22 cellular contexts compared by ENCODE assay signal in genomic region chr5:31393126-31393525, GRCh38.
"Had no signal": no experiment of that assay in that cellular context is flagged by ENCODE, and none has a peak within 500 bp of the region (broad histone marks: within the 10 kb centered on the region; RNA-seq: fewer than 3 reads in every experiment).

No MANE protein-coding gene starts in this region.

- H3K27me3 ChIP-seq: colonic mucosa, suprapubic skin had no signal

- H3K36me3 Mint-ChIP-seq: activated naive CD8-positive, alpha-beta T cell treated with anti-CD3 and anti-CD28 coated beads, Interleukin-2, amount 10 ng/mL, durations not matched to agents 7 days and 5 days; brain had no signal

- ATAC-seq: activated CD8-positive, alpha-beta T cell treated with anti-CD3 and anti-CD28 coated beads, Interleukin-2, amount 10 ng/mL, durations not matched to agents 7 days and 5 days; left lobe of liver had no signal

- H3K27ac ChIP-seq: colonic mucosa, suprapubic skin had no signal

- H3K27ac Mint-ChIP-seq: activated CD4-positive, alpha-beta T cell treated with anti-CD3 and anti-CD28 coated beads, Interleukin-2, amount 10 ng/mL, durations not matched to agents 7 days and 5 days; activated CD8-positive, alpha-beta T cell treated with anti-CD3 and anti-CD28 coated beads, Interleukin-2, amount 10 ng/mL, durations not matched to agents 7 days and 5 days; activated naive CD8-positive, alpha-beta T cell treated with anti-CD3 and anti-CD28 coated beads, Interleukin-2, amount 10 ng/mL, durations not matched to agents 7 days and 5 days; activated T-cell treated with anti-CD3 and anti-CD28 coated beads, Interleukin-2, amount 50 U/mL, for 24 hours; activated T-helper 2 cell treated with anti-CD3 and anti-CD28 coated beads, Interferon-gamma antibody, Interleukin-2, Interleukin-4, amounts not matched to agents 10 μg/mL and 5 μg/mL and 100 μg/mL, durations not matched to agents 14 hours and 24 hours and 36 hours; brain; endodermal cell; mesothelial cell of epicardium; nephron; stimulated activated naive CD8-positive, alpha-beta T cell treated with anti-CD3 and anti-CD28 coated beads, Interleukin-15, Interleukin-2, amounts not matched to agents 100 ng/mL and 50 ng/mL, for 24 hours had no signal

- H3K4me1 ChIP-seq: colonic mucosa had no signal

- H3K27me3 Mint-ChIP-seq: activated CD4-positive, alpha-beta T cell treated with anti-CD3 and anti-CD28 coated beads, Interleukin-2, amount 10 ng/mL, durations not matched to agents 7 days and 5 days; activated naive CD8-positive, alpha-beta T cell treated with anti-CD3 and anti-CD28 coated beads, Interleukin-2, amount 10 ng/mL, durations not matched to agents 7 days and 5 days; activated T-cell treated with anti-CD3 and anti-CD28 coated beads, Interleukin-2, amount 50 U/mL, for 24 hours; brain; stimulated activated naive CD8-positive, alpha-beta T cell treated with anti-CD3 and anti-CD28 coated beads, Interleukin-15, Interleukin-2, amounts not matched to agents 100 ng/mL and 50 ng/mL, for 24 hours had no signal

- H3K9me3 ChIP-seq: colonic mucosa had no signal

- H3K4me1 Mint-ChIP-seq: activated CD4-positive, alpha-beta T cell treated with anti-CD3 and anti-CD28 coated beads, Interleukin-2, amount 10 ng/mL, durations not matched to agents 7 days and 5 days; activated naive CD8-positive, alpha-beta T cell treated with anti-CD3 and anti-CD28 coated beads, Interleukin-2, amount 10 ng/mL, durations not matched to agents 7 days and 5 days; brain had no signal

- H3K4me3 Mint-ChIP-seq: activated CD4-positive, alpha-beta T cell treated with anti-CD3 and anti-CD28 coated beads, Interleukin-2, amount 10 ng/mL, durations not matched to agents 7 days and 5 days; activated CD8-positive, alpha-beta T cell treated with anti-CD3 and anti-CD28 coated beads, Interleukin-2, amount 10 ng/mL, durations not matched to agents 7 days and 5 days; activated naive CD8-positive, alpha-beta T cell treated with anti-CD3 and anti-CD28 coated beads, Interleukin-2, amount 10 ng/mL, durations not matched to agents 7 days and 5 days; activated T-cell treated with anti-CD3 and anti-CD28 coated beads, Interleukin-2, amount 50 U/mL, for 24 hours; brain; endodermal cell; mesothelial cell of epicardium; nephron; stimulated activated naive CD8-positive, alpha-beta T cell treated with anti-CD3 and anti-CD28 coated beads, Interleukin-15, Interleukin-2, amounts not matched to agents 100 ng/mL and 50 ng/mL, for 24 hours had no signal

- DNase-seq: activated CD4-positive, alpha-beta T cell treated with anti-CD3 and anti-CD28 coated beads, Interleukin-2, amount 10 ng/mL, durations not matched to agents 7 days and 5 days; activated CD4-positive, CD25-positive, alpha-beta regulatory T cell; activated CD8-positive, alpha-beta T cell treated with anti-CD3 and anti-CD28 coated beads, Interleukin-2, amount 10 ng/mL, durations not matched to agents 7 days and 5 days; activated naive CD4-positive, alpha-beta T cell treated with Interleukin-2 at 50 U/mL for 16 hours; activated naive CD8-positive, alpha-beta T cell treated with anti-CD3 and anti-CD28 coated beads, Interleukin-2, amount 10 ng/mL, durations not matched to agents 7 days and 5 days; activated T-cell treated with anti-CD3 and anti-CD28 coated beads, Interleukin-2, amount 50 U/mL, for 24 hours; central memory CD4-positive, alpha-beta T cell; colonic mucosa; endodermal cell; foreskin melanocyte; hypothalamus; kidney; nucleus accumbens; retina; stimulated activated CD4-positive, alpha-beta T cell treated with anti-CD3 and anti-CD28 coated beads, Interleukin-2, amount 100 ng/mL, for 24 hours had no signal

- H3K4me3 ChIP-seq: colonic mucosa, suprapubic skin had no signal

- H3K36me3 ChIP-seq: colonic mucosa, suprapubic skin had no signal
